8 cellular contexts compared by ENCODE assay signal in the genomic region with DNA sequence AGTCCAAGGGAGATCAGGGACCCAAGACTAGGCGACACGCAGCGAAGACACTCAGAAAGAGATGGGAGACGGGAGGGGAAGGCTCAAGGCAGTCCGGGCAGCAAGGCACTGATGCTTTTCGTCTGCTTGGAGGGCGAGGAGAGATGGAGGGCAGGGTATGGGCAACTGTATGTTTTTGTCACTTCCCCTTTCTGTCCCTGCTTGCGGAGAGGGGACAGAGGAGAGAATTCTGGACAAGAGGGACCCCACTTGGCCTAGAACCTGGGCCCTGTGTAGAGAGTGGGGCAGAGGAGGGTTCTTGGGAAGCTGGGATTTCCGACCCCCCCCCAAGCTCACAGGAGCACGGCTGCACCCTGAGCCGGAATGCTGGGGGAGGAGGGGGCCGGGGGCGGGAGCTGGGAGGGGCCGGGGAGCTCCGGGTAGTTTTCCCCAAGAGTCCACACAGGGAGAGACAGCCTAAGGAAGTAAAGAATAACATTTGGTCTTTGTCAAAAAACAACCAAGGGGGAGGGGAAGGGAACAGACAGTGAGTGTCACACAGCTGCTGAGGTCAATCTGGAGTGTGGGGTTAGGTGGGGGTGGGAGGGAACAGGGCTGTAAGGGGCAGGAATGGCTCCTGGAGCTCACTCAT. TPM values are rescaled to one million over a fixed set of nuclear protein-coding genes. Genes with fewer than 3 reads are reported as not detected.
DNase-seq lines count a peak whose midpoint lies in the region; ATAC-seq and TF ChIP-seq lines count a peak whose summit lies in the region.

No MANE protein-coding gene starts in this region.

- H3K4me3 ChIP-seq in cardiac muscle cell: peak overlapping the region; percentile 98

- no peaks in the 10 kb centered on the region for H3K9me3 Mint-ChIP-seq in activated naive CD8-positive, alpha-beta T cell treated with anti-CD3 and anti-CD28 coated beads, Interleukin-2, amount 10 ng/mL, durations not matched to agents 7 days and 5 days
- H3K9me3 Mint-ChIP-seq in type B pancreatic cell: no peaks in the 10 kb centered on the region

- peaks cover 27% of the 10 kb centered on the region for H3K4me1 Mint-ChIP-seq in activated naive CD8-positive, alpha-beta T cell treated with anti-CD3 and anti-CD28 coated beads, Interleukin-2, amount 10 ng/mL, durations not matched to agents 7 days and 5 days
- peaks cover 15% of the 10 kb centered on the region for H3K4me1 Mint-ChIP-seq in type B pancreatic cell (ENCODE audit: unreplicated experiment)

- H3K9me3 ChIP-seq in cardiac muscle cell (ENCODE audit: low read depth): no peaks in the 10 kb centered on the region

- H3K36me3 ChIP-seq in cardiac muscle cell: peaks cover 12% of the 10 kb centered on the region

- H3K4me1 ChIP-seq in cardiac muscle cell (ENCODE audit: low read depth): peaks cover 20% of the 10 kb centered on the region

- TF ChIP-seq CTCF in cardiac muscle cell (IDR thresholded peaks at IDR 0.05; ENCODE audit: low read depth, low read length): no peak
- no peak for TF ChIP-seq CTCF in type B pancreatic cell (conservative IDR thresholded peaks at IDR 0.05)

- peaks cover 4% of the 10 kb centered on the region for H3K36me3 Mint-ChIP-seq in activated naive CD8-positive, alpha-beta T cell treated with anti-CD3 and anti-CD28 coated beads, Interleukin-2, amount 10 ng/mL, durations not matched to agents 7 days and 5 days
- H3K36me3 Mint-ChIP-seq in type B pancreatic cell: no peaks in the 10 kb centered on the region

- no peaks in the 10 kb centered on the region for H3K27me3 ChIP-seq in cardiac muscle cell

- ATAC-seq in activated naive CD8-positive, alpha-beta T cell treated with anti-CD3 and anti-CD28 coated beads, Interleukin-2, amount 10 ng/mL, durations not matched to agents 7 days and 5 days (ENCODE audit: low read depth): no peak
- no peak for ATAC-seq in GM18870 (IDR thresholded peaks at IDR 0.05; ENCODE audit: unreplicated experiment)

- H3K27me3 Mint-ChIP-seq in activated naive CD8-positive, alpha-beta T cell treated with anti-CD3 and anti-CD28 coated beads, Interleukin-2, amount 10 ng/mL, durations not matched to agents 7 days and 5 days: peaks cover under 1% of the 10 kb centered on the region
- H3K27me3 Mint-ChIP-seq in type B pancreatic cell: peaks cover 1% of the 10 kb centered on the region

- peak overlapping the region; percentile 94 for H3K4me3 Mint-ChIP-seq in activated naive CD8-positive, alpha-beta T cell treated with anti-CD3 and anti-CD28 coated beads, Interleukin-2, amount 10 ng/mL, durations not matched to agents 7 days and 5 days
- peak overlapping the region; percentile 97 for H3K4me3 Mint-ChIP-seq in type B pancreatic cell

- POLR2A ChIA-PET in activated naive CD8-positive, alpha-beta T cell treated with anti-CD3 and anti-CD28 coated beads, Interleukin-2, amount 10 ng/mL, durations not matched to agents 7 days and 5 days (lab: Charles Lee): interaction anchor here (0.6 to 7.1 kb wide), 21 partner anchors 12 to 148 kb away, joined by 3 to 89 read pairs (median 5); a partner anchor contains a TSS

- DNase-seq in cardiac muscle cell (ENCODE audit: low read depth in 1 of 2, low spot score in 1 of 2) (peak in 1 of 2 donors; percentile 63), cardiac septum (ENCODE audit: low spot score) (no peak), left kidney (ENCODE audit: low read depth, low spot score) (peak; percentile 80), type B pancreatic cell (ENCODE audit: extremely low spot score, unreplicated experiment) (no peak), NCI-H1092 treated with DMSO at 0.1 percent for 48 hours (lab: John Stamatoyannopoulos, UW) (no peak), NCI-H1694 treated with DMSO at 0.1 percent for 48 hours (lab: John Stamatoyannopoulos, UW) (no peak)
- DNase-seq in activated naive CD8-positive, alpha-beta T cell treated with anti-CD3 and anti-CD28 coated beads, Interleukin-2, amount 10 ng/mL, durations not matched to agents 7 days and 5 days: no peak

- peak overlapping the region; percentile 95 for H3K27ac ChIP-seq in cardiac muscle cell

- peak overlapping the region; percentile 96 for H3K27ac Mint-ChIP-seq in activated naive CD8-positive, alpha-beta T cell treated with anti-CD3 and anti-CD28 coated beads, Interleukin-2, amount 10 ng/mL, durations not matched to agents 7 days and 5 days
- H3K27ac Mint-ChIP-seq in type B pancreatic cell: peak overlapping the region; percentile 99

- intact Hi-C loops in cardiac septum (cut with DNase I): no loop called here

RNA-seq across cellular contexts. Expression of a gene that starts 1.8 kb away (rescaled TPM):
- total RNA-seq in cardiac muscle cell: 78.8 and 108 TPM in 2 replicates
- polyA plus RNA-seq in cardiac muscle cell: 80.9 and 103 TPM in 2 replicates
- total RNA-seq in cardiac septum: 25.8 TPM
- total RNA-seq in activated naive CD8-positive, alpha-beta T cell treated with anti-CD3 and anti-CD28 coated beads, Interleukin-2, amount 10 ng/mL, durations not matched to agents 7 days and 5 days: 100 to 1,000 TPM; 239 to 258 TPM
- 64.5 and 66.7 TPM in 2 replicates for total RNA-seq in type B pancreatic cell (ENCODE audit: low replicate concordance)

RNA-seq across cellular contexts. Expression of a gene that starts 2.0 kb away (rescaled TPM):
- total RNA-seq in cardiac muscle cell (0.78 and 1.9 TPM in 2 replicates), cardiac septum (0.40 TPM), type B pancreatic cell (ENCODE audit: low replicate concordance) (0.76 and 0.77 TPM in 2 replicates)
- 2.3 and 4.1 TPM in 2 replicates for polyA plus RNA-seq in cardiac muscle cell
- total RNA-seq in activated naive CD8-positive, alpha-beta T cell treated with anti-CD3 and anti-CD28 coated beads, Interleukin-2, amount 10 ng/mL, durations not matched to agents 7 days and 5 days: 1 to 10 TPM; 1.1 to 1.2 TPM

RNA-seq across cellular contexts. Expression of a gene that starts 10.5 kb away (rescaled TPM):
- total RNA-seq in cardiac muscle cell (1.4 and 1.5 TPM in 2 replicates), cardiac septum (not detected), type B pancreatic cell (ENCODE audit: low replicate concordance) (3.1 and 5.6 TPM in 2 replicates)
- 2.7 and 3.9 TPM in 2 replicates for polyA plus RNA-seq in cardiac muscle cell
- total RNA-seq in activated naive CD8-positive, alpha-beta T cell treated with anti-CD3 and anti-CD28 coated beads, Interleukin-2, amount 10 ng/mL, durations not matched to agents 7 days and 5 days: 10 to 100 TPM; 54.3 to 57.6 TPM

RNA-seq across cellular contexts. Expression of a gene that starts 18.0 kb away (rescaled TPM):
- total RNA-seq in cardiac muscle cell (43.2 and 46.3 TPM in 2 replicates), cardiac septum (39.5 TPM), type B pancreatic cell (ENCODE audit: low replicate concordance) (11.6 and 152 TPM in 2 replicates)
- polyA plus RNA-seq in cardiac muscle cell: 70.4 and 111 TPM in 2 replicates
- total RNA-seq in activated naive CD8-positive, alpha-beta T cell treated with anti-CD3 and anti-CD28 coated beads, Interleukin-2, amount 10 ng/mL, durations not matched to agents 7 days and 5 days: 10 to 100 TPM; 14.4 to 16.4 TPM

RNA-seq across cellular contexts. Expression of a gene that starts 28.2 kb away (rescaled TPM):
- total RNA-seq in cardiac muscle cell: 30.1 and 36.0 TPM in 2 replicates
- polyA plus RNA-seq in cardiac muscle cell: 67.8 and 83.3 TPM in 2 replicates
- 9.2 TPM for total RNA-seq in cardiac septum
- total RNA-seq in activated naive CD8-positive, alpha-beta T cell treated with anti-CD3 and anti-CD28 coated beads, Interleukin-2, amount 10 ng/mL, durations not matched to agents 7 days and 5 days: 10 to 100 TPM; 27.4 TPM
- total RNA-seq in type B pancreatic cell (ENCODE audit: low replicate concordance): 28.3 and 29.0 TPM in 2 replicates
